2 cellular contexts compared by ENCODE assay signal in genomic region chr12:113184098-113184899, GRCh38.
A peak's percentile ranks its signal among the peaks of the same experiment; 100 is the strongest.
TF ChIP-seq lines count a peak whose summit lies in the region.

No MANE protein-coding gene starts in this region.

TF ChIP-seq in GM12878, 131 proteins besides CTCF, POLR2A, EP300 and RAD21:
- TF ChIP-seq SPI1 (IDR thresholded peaks at IDR 0.05; ENCODE audit: borderline replicate concordance, insufficient read depth, low read depth, low read length) (0 out of 2 replicates have a peak, but pooled peaks have one; percentile 27), NFYA (IDR thresholded peaks at IDR 0.05; ENCODE audit: borderline replicate concordance, low read depth, low read length) (no peak), EED (IDR thresholded peaks at IDR 0.05; ENCODE audit: low read depth) (no peak), RCOR1 (conservative IDR thresholded peaks at IDR 0.05; ENCODE audit: low read depth, low read length) (no peak), SKIL (IDR thresholded peaks at IDR 0.05; ENCODE audit: low read depth, poor library complexity, severe bottlenecking) (peak; percentile 59), BCL11A (IDR thresholded peaks at IDR 0.05; ENCODE audit: low read depth, low read length) (no peak), EGR1 (IDR thresholded peaks at IDR 0.05; ENCODE audit: borderline replicate concordance in 1 of 2, low read depth in 2 of 2, low read length in 2 of 2) (peak in 1 of 2 experiments; percentile 68; a peak in 2 of 3 replicates), ATF7 (IDR thresholded peaks at IDR 0.05; ENCODE audit: low read depth) (peak; percentile 39; the same call in 1 of the 2 replicates), GATAD2B (conservative IDR thresholded peaks at IDR 0.05; ENCODE audit: low read depth) (no peak), CHD2 (IDR thresholded peaks at IDR 0.05; ENCODE audit: borderline replicate concordance, low read depth, low read length) (0 out of 2 replicates have a peak, but pooled peaks have one; percentile 4), CHD1 (IDR thresholded peaks at IDR 0.05; ENCODE audit: low read depth, low read length) (no peak), NR2F1 (conservative IDR thresholded peaks at IDR 0.05) (0 out of 2 replicates have a peak, but pooled peaks have one; percentile 35), TAF1 (IDR thresholded peaks at IDR 0.05; ENCODE audit: borderline replicate concordance, low read depth, low read length) (no peak), ZNF622 (IDR thresholded peaks at IDR 0.05) (no peak), RUNX3 (IDR thresholded peaks at IDR 0.05; ENCODE audit: low read length) (peak; percentile 41; the same call in 1 of the 2 replicates), YY1 (IDR thresholded peaks at IDR 0.05; ENCODE audit: low read depth, low read length) (0 out of 2 replicates have a peak, but pooled peaks have one; percentile 13), PAX8 (IDR thresholded peaks at IDR 0.05) (no peak), GABPA (IDR thresholded peaks at IDR 0.05; ENCODE audit: low read depth) (no peak; the same call in 1 of the 2 replicates), CREB1 (IDR thresholded peaks at IDR 0.05; ENCODE audit: low read depth) (0 out of 2 replicates have a peak, but pooled peaks have one; percentile 23), MLLT1 (IDR thresholded peaks at IDR 0.05) (0 out of 2 replicates have a peak, but pooled peaks have one; percentile 37)
TF ChIP-seq in GM12878: peak in this region for 10.

TF ChIP-seq in liver, 16 proteins besides CTCF, POLR2A, EP300 and RAD21:
- TF ChIP-seq YY1 (IDR thresholded peaks at IDR 0.05) (no peak), RXRA (IDR thresholded peaks at IDR 0.05) (no peak), EGR1 (IDR thresholded peaks at IDR 0.05; ENCODE audit: low read depth in 2 of 2) (no peak), REST (IDR thresholded peaks at IDR 0.05) (no peak), JUND (IDR thresholded peaks at IDR 0.05) (no peak), MAX (IDR thresholded peaks at IDR 0.05) (no peak), TAF1 (conservative IDR thresholded peaks at IDR 0.05) (no peak), ATF3 (IDR thresholded peaks at IDR 0.05) (no peak), FOXA1 (IDR thresholded peaks at IDR 0.05) (no peak), FOXA2 (IDR thresholded peaks at IDR 0.05) (no peak), ZBTB33 (IDR thresholded peaks at IDR 0.05) (no peak)
